ENCODE assay signal across 8 cellular contexts in the genomic region with DNA sequence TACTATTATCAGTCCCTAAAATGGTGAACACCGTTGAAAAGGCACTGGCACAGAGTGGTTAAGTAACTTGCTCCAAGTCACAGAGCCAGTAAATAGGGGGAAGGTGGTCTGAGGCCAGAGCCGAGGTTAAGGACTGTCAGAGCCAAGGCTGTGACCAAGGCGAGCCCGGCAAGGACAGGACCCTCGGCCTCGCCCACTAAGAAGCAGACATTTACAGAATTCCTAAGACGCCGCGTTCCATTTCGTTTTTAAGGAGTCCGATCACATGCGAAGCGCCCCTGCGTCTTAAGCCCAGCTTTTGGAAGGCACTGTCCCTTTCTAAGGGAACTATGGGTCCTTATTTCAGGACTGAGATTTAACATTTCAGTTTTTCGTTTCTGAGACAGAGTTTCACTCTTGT. TPM values are rescaled to one million over a fixed set of nuclear protein-coding genes. Genes with fewer than 3 reads are reported as not detected.
A peak's percentile ranks its signal among the peaks of the same experiment; 100 is the strongest.
DNase-seq lines count a peak whose midpoint lies in the region; ATAC-seq lines count a peak whose summit lies in the region.

No MANE protein-coding gene starts in this region.

- no peak for ATAC-seq in activated T-helper 17 cell treated with anti-CD3 and anti-CD28 coated beads, Interleukin-2, amount 50 U/mL, for 72 hours (replicated peaks)

- peak overlapping the region; percentile 66 to 88 (median 78) for H3K4me3 ChIP-seq in subcutaneous abdominal adipose tissue (ENCODE audit: low read depth in 1 of 5, low read length in 5 of 5)

- H3K27me3 ChIP-seq in subcutaneous abdominal adipose tissue (ENCODE audit: control insufficient read depth in 5 of 5, insufficient read depth in 4 of 5, low read length in 5 of 5) = no peaks in the 10 kb centered on the region

- peaks cover 13% of the 10 kb centered on the region for H3K36me3 Mint-ChIP-seq in T-helper 1 cell treated with Interleukin-12 subunit alpha and Interleukin-12 subunit beta and Interleukin-4 antibody, amounts not matched to agents 30 μg/mL and 1 μg/mL, for 36 hours (ENCODE audit: low read depth)
- peaks cover 54% of the 10 kb centered on the region for H3K36me3 Mint-ChIP-seq in activated T-helper 17 cell treated with anti-CD3 and anti-CD28 coated beads, Interleukin-2, amount 50 U/mL, for 72 hours (ENCODE audit: low read depth)
- peaks cover 0 to 4% (median 0%) of the 10 kb centered on the region in 3 donors for H3K36me3 Mint-ChIP-seq in immature natural killer cell

- peak overlapping the region; percentile 57 to 92 (median 85) for H3K9ac ChIP-seq in subcutaneous abdominal adipose tissue (ENCODE audit: low read length in 5 of 5)

- H3K4me1 Mint-ChIP-seq in T-helper 1 cell treated with Interleukin-12 subunit alpha and Interleukin-12 subunit beta and Interleukin-4 antibody, amounts not matched to agents 30 μg/mL and 1 μg/mL, for 36 hours (ENCODE audit: low read depth) = peaks cover 37% of the 10 kb centered on the region
- H3K4me1 Mint-ChIP-seq in activated T-helper 17 cell treated with anti-CD3 and anti-CD28 coated beads, Interleukin-2, amount 50 U/mL, for 72 hours = peaks cover 26% of the 10 kb centered on the region
- H3K4me1 Mint-ChIP-seq in immature natural killer cell = peaks cover 48 to 59% of the 10 kb centered on the region in 2 donors

- peak overlapping the region; percentile 89 for H3K27ac Mint-ChIP-seq in T-helper 1 cell treated with Interleukin-12 subunit alpha and Interleukin-12 subunit beta and Interleukin-4 antibody, amounts not matched to agents 30 μg/mL and 1 μg/mL, for 36 hours
- peak overlapping the region; percentile 94 for H3K27ac Mint-ChIP-seq in activated T-helper 17 cell treated with anti-CD3 and anti-CD28 coated beads, Interleukin-2, amount 50 U/mL, for 72 hours
- H3K27ac Mint-ChIP-seq in immature natural killer cell = peak overlapping the region; percentile 82 to 92 (median 84)

- peak overlapping the region; percentile 23 for H3K27ac ChIP-seq in subcutaneous abdominal adipose tissue (ENCODE audit: low read depth, low read length)

- DNase-seq in T-helper 1 cell = no peak
- no peak for DNase-seq in immature natural killer cell
- no peak for DNase-seq in ecto neural progenitor cell (ENCODE audit: low spot score)
- DNase-seq in NCI-H526 treated with DMSO at 0.1 percent for 48 hours (lab: John Stamatoyannopoulos, UW) = no peak
- no peak for DNase-seq in dedifferentiated amniotic fluid mesenchymal stem cell (ENCODE audit: extremely low spot score)

- peaks cover 11% of the 10 kb centered on the region for H3K27me3 Mint-ChIP-seq in T-helper 1 cell treated with Interleukin-12 subunit alpha and Interleukin-12 subunit beta and Interleukin-4 antibody, amounts not matched to agents 30 μg/mL and 1 μg/mL, for 36 hours (ENCODE audit: low read depth)
- no peaks in the 10 kb centered on the region for H3K27me3 Mint-ChIP-seq in activated T-helper 17 cell treated with anti-CD3 and anti-CD28 coated beads, Interleukin-2, amount 50 U/mL, for 72 hours
- H3K27me3 Mint-ChIP-seq in immature natural killer cell (ENCODE audit: low read depth in 3 of 3) = peaks cover 0 to 19% (median 10%) of the 10 kb centered on the region in 3 donors

- H3K9me3 Mint-ChIP-seq in T-helper 1 cell treated with Interleukin-12 subunit alpha and Interleukin-12 subunit beta and Interleukin-4 antibody, amounts not matched to agents 30 μg/mL and 1 μg/mL, for 36 hours = no peaks in the 10 kb centered on the region
- H3K9me3 Mint-ChIP-seq in activated T-helper 17 cell treated with anti-CD3 and anti-CD28 coated beads, Interleukin-2, amount 50 U/mL, for 72 hours = no peaks in the 10 kb centered on the region
- H3K9me3 Mint-ChIP-seq in immature natural killer cell = no peaks in the 10 kb centered on the region

- no peaks in the 10 kb centered on the region for H3K36me3 ChIP-seq in subcutaneous abdominal adipose tissue (ENCODE audit: control insufficient read depth in 5 of 5, insufficient read depth in 5 of 5, low read length in 5 of 5)

- H3K9me3 ChIP-seq in subcutaneous abdominal adipose tissue (ENCODE audit: control insufficient read depth in 5 of 5, low read length in 5 of 5) = no peaks in the 10 kb centered on the region

- peak overlapping the region; percentile 91 for H3K4me3 Mint-ChIP-seq in T-helper 1 cell treated with Interleukin-12 subunit alpha and Interleukin-12 subunit beta and Interleukin-4 antibody, amounts not matched to agents 30 μg/mL and 1 μg/mL, for 36 hours
- H3K4me3 Mint-ChIP-seq in activated T-helper 17 cell treated with anti-CD3 and anti-CD28 coated beads, Interleukin-2, amount 50 U/mL, for 72 hours = peak overlapping the region; percentile 98
- H3K4me3 Mint-ChIP-seq in immature natural killer cell = peak overlapping the region; percentile 78 to 94 (median 90)

- H3K4me1 ChIP-seq in subcutaneous abdominal adipose tissue (ENCODE audit: control insufficient read depth in 5 of 5, insufficient read depth in 5 of 5, low read length in 5 of 5) = peaks cover 7 to 42% (median 37%) of the 10 kb centered on the region in 5 donors

RNA-seq across cellular contexts. Expression of a gene that starts 1.0 kb away (rescaled TPM):
- 100 to 1,000 TPM; 129 to 206 TPM for total RNA-seq in activated T-helper 17 cell treated with anti-CD3 and anti-CD28 coated beads, Interleukin-2, amount 50 U/mL, for 72 hours
- 100 to 1,000 TPM; 216 to 424 (median 229) TPM for polyA plus RNA-seq in immature natural killer cell
